ENCODE assay signal across 6 cellular contexts in the genomic region with DNA sequence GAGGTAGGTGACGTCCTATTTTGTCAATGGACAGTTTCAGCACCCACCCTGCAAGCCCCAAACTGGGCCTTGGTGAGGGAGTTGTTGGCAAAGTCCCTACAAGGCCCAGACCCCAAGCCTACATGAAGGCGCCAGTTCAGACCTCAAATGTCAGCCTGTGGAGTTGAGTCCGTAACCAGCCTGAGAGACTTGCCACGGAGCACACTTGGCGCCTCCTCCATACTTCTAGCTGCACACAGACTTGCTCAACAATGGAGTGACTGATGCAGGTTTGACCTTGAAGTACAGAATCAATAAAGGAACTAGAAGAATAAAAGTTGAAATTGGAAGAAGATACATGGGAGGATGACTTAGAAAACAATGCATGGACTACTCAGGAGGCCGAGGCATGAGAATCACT.
"Had no signal": no experiment of that assay in that cellular context is flagged by ENCODE, and none has a peak within 500 bp of the region (broad histone marks: within the 10 kb centered on the region; RNA-seq: fewer than 3 reads in every experiment).

No MANE protein-coding gene starts in this region.

- H3K4me3 Mint-ChIP-seq: GM23338, HFFc6 had no signal

- DNase-seq: HFFc6, IMR-90 had no signal

- H3K36me3 ChIP-seq: HAP-1 had no signal

- H3K4me2 ChIP-seq: GM23338 had no signal

- H3K27ac Mint-ChIP-seq: GM23338, HFFc6 had no signal

- H3K4me3 ChIP-seq: GM23338, HAP-1, K562 had no signal

- H2AFZ ChIP-seq: GM23338 had no signal

- H3K27ac ChIP-seq: HL-60 had no signal

- H3K4me1 ChIP-seq: HAP-1 had no signal
